In the genomic region with DNA sequence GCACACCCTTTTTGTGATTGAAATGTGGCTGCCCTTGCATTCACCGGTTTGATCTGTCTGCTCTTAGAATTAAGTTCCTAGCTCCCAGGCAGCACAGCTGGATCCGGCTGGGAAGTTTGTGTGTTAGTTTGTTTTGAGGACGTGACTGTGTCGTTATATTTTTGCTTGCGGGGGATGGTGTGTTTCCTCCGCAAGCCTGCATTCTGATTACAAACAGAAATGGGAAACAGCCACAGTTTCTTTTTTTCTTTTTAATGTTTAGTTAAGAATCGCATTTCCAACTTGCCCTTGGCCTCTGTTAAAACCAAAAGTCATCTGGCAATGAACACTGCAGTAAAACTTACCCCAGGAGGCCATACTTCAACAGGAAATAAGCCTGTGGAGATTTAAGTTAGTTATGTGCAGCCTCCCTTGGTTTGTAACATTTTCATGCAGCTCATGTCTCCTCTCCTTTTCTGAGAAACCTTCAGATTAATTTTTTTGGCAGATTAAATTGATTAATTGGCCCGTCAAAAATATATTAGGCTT, we compare ENCODE assay signal across 8 cellular contexts. TPM values are rescaled to one million over a fixed set of nuclear protein-coding genes. Genes with fewer than 3 reads are reported as not detected.
DNase-seq lines count a peak whose midpoint lies in the region; ATAC-seq and TF ChIP-seq lines count a peak whose summit lies in the region.

No MANE protein-coding gene starts in this region.

- TF ChIP-seq CTCF in PC-3 (conservative IDR thresholded peaks at IDR 0.05; ENCODE audit: low read depth, low read length): no peak

- H3K9me3 ChIP-seq in PC-3 (ENCODE audit: low read length): no peaks in the 10 kb centered on the region
- no peaks in the 10 kb centered on the region for H3K9me3 ChIP-seq in mesenchymal stem cell (ENCODE audit: control insufficient read depth, low read length)

- no peaks in the 10 kb centered on the region for H3K27me3 Mint-ChIP-seq in stimulated activated naive CD8-positive, alpha-beta T cell treated with anti-CD3 and anti-CD28 coated beads, Interleukin-15, Interleukin-2, amounts not matched to agents 100 ng/mL and 50 ng/mL, for 24 hours
- no peaks in the 10 kb centered on the region for H3K27me3 Mint-ChIP-seq in dendritic cell treated with granulocyte-macrophage colony-stimulating factor and Interleukin-4, amounts not matched to agents 40 ng/mL and 50 ng/mL, for 4 days

- peak overlapping the region; percentile 98 for H3K18ac ChIP-seq in mesenchymal stem cell (ENCODE audit: low read depth in 1 of 2, low read length in 2 of 2)

- TSS peak; percentile 51 for BruUV-seq in PC-3 (replicated peaks; lab: Mats Ljungman, UMichigan)

- WGBS in mesenchymal stem cell: 3% methylated on average over 8 of the region's 8 CpGs
- WGBS in urinary bladder: 2% methylated on average over 8 of the region's 8 CpGs

- H3K4me2 ChIP-seq in PC-3 (ENCODE audit: low read length): peak overlapping the region; percentile 91
- peak overlapping the region; percentile 59 for H3K4me2 ChIP-seq in mesenchymal stem cell (ENCODE audit: low read length, poor library complexity, severe bottlenecking)

- H4K91ac ChIP-seq in mesenchymal stem cell (ENCODE audit: low read length): no peak overlapping the region

- H2AK5ac ChIP-seq in mesenchymal stem cell (ENCODE audit: low read length, severe bottlenecking): no peak overlapping the region

- DNase-seq in stimulated activated naive CD8-positive, alpha-beta T cell treated with anti-CD3 and anti-CD28 coated beads, Interleukin-15, Interleukin-2, amounts not matched to agents 100 U/mL and 50 U/mL, for 24 hours: no peak
- DNase-seq in PC-3 (peak; percentile 36), mesenchymal stem cell (peak; percentile 82), ecto neural progenitor cell (ENCODE audit: low spot score) (no peak)

- H3K36me3 ChIP-seq in PC-3 (ENCODE audit: low read depth, low read length): no peaks in the 10 kb centered on the region
- no peaks in the 10 kb centered on the region for H3K36me3 ChIP-seq in mesenchymal stem cell (ENCODE audit: control insufficient read depth in 1 of 2, insufficient read depth in 2 of 2, low read depth in 1 of 2, low read length in 2 of 2)
- no peaks in the 10 kb centered on the region for H3K36me3 ChIP-seq in urinary bladder (ENCODE audit: insufficient read depth)

- H3K36me3 Mint-ChIP-seq in stimulated activated naive CD8-positive, alpha-beta T cell treated with anti-CD3 and anti-CD28 coated beads, Interleukin-15, Interleukin-2, amounts not matched to agents 100 ng/mL and 50 ng/mL, for 24 hours (ENCODE audit: low read depth): no peaks in the 10 kb centered on the region
- peaks cover 34% of the 10 kb centered on the region for H3K36me3 Mint-ChIP-seq in dendritic cell treated with granulocyte-macrophage colony-stimulating factor and Interleukin-4, amounts not matched to agents 40 ng/mL and 50 ng/mL, for 4 days (ENCODE audit: low read depth)

- peaks cover 10% of the 10 kb centered on the region for H3F3A ChIP-seq in PC-3 (ENCODE audit: low read length, unreplicated experiment)

- intact Hi-C loops in PC-3 (cut with micrococcal nuclease): loop anchor here (2.0 to 5.0 kb wide), 2 partner anchors 33 to 44 kb away; no protein-coding TSS in a partner anchor
- intact Hi-C loops in dendritic cell treated with granulocyte-macrophage colony-stimulating factor and Interleukin-4, amounts not matched to agents 40 ng/mL and 50 ng/mL, for 4 days (cut with micrococcal nuclease): no loop called here

- H3K27ac Mint-ChIP-seq in stimulated activated naive CD8-positive, alpha-beta T cell treated with anti-CD3 and anti-CD28 coated beads, Interleukin-15, Interleukin-2, amounts not matched to agents 100 ng/mL and 50 ng/mL, for 24 hours: peak overlapping the region; percentile 81
- peak overlapping the region; percentile 95 for H3K27ac Mint-ChIP-seq in dendritic cell treated with granulocyte-macrophage colony-stimulating factor and Interleukin-4, amounts not matched to agents 40 ng/mL and 50 ng/mL, for 4 days

- H2BK5ac ChIP-seq in mesenchymal stem cell (ENCODE audit: low read depth, low read length, poor library complexity, severe bottlenecking): peak overlapping the region; percentile 89

- peaks cover 47% of the 10 kb centered on the region for H3K4me1 Mint-ChIP-seq in stimulated activated naive CD8-positive, alpha-beta T cell treated with anti-CD3 and anti-CD28 coated beads, Interleukin-15, Interleukin-2, amounts not matched to agents 100 ng/mL and 50 ng/mL, for 24 hours (ENCODE audit: low read depth)
- peaks cover 43% of the 10 kb centered on the region for H3K4me1 Mint-ChIP-seq in dendritic cell treated with granulocyte-macrophage colony-stimulating factor and Interleukin-4, amounts not matched to agents 40 ng/mL and 50 ng/mL, for 4 days (ENCODE audit: low read depth)

- H3K9me3 Mint-ChIP-seq in stimulated activated naive CD8-positive, alpha-beta T cell treated with anti-CD3 and anti-CD28 coated beads, Interleukin-15, Interleukin-2, amounts not matched to agents 100 ng/mL and 50 ng/mL, for 24 hours: no peaks in the 10 kb centered on the region
- no peaks in the 10 kb centered on the region for H3K9me3 Mint-ChIP-seq in dendritic cell treated with granulocyte-macrophage colony-stimulating factor and Interleukin-4, amounts not matched to agents 40 ng/mL and 50 ng/mL, for 4 days

- H2BK15ac ChIP-seq in mesenchymal stem cell (ENCODE audit: low read depth, poor library complexity, severe bottlenecking): peak overlapping the region; percentile 80

- H3K79me1 ChIP-seq in mesenchymal stem cell (replicated peaks; ENCODE audit: low read length, poor library complexity, severe bottlenecking): no peaks in the 10 kb centered on the region

- peak overlapping the region; percentile 84 for H2AFZ ChIP-seq in PC-3 (ENCODE audit: low read length)
- peak overlapping the region; percentile 6 for H2AFZ ChIP-seq in mesenchymal stem cell (ENCODE audit: low read depth, low read length)

- H3K9ac ChIP-seq in PC-3 (ENCODE audit: low read length) (peak overlapping the region; percentile 93), mesenchymal stem cell (ENCODE audit: low read length) (peak overlapping the region; percentile 95)

- H3K23ac ChIP-seq in mesenchymal stem cell (ENCODE audit: low read length in 2 of 2): peak overlapping the region in 1 of 2 experiments; percentile 59

- peak overlapping the region; percentile 90 for H4K8ac ChIP-seq in mesenchymal stem cell (ENCODE audit: low read length)

- peak overlapping the region in 1 of 2 experiments; percentile 59 for H3K14ac ChIP-seq in mesenchymal stem cell (ENCODE audit: low read length in 2 of 2)

- peak overlapping the region; percentile 54 to 77 for H2BK12ac ChIP-seq in mesenchymal stem cell (ENCODE audit: low read length in 2 of 2)

- peaks cover 59% of the 10 kb centered on the region for H3K79me2 ChIP-seq in PC-3 (ENCODE audit: low read length)

- H3K4me1 ChIP-seq in PC-3 (ENCODE audit: insufficient read depth, low read length) (peaks cover 58% of the 10 kb centered on the region), mesenchymal stem cell (ENCODE audit: control insufficient read depth, insufficient read depth, low read depth, low read length) (peaks cover 5% of the 10 kb centered on the region), urinary bladder (ENCODE audit: insufficient read depth) (no peaks in the 10 kb centered on the region)

- H3K4me3 ChIP-seq in PC-3 (ENCODE audit: low read length) (peak overlapping the region; percentile 98), mesenchymal stem cell (ENCODE audit: insufficient read depth in 1 of 2, low read depth in 1 of 2, low read length in 2 of 2) (peak overlapping the region; percentile 97 to 99), urinary bladder (ENCODE audit: low read depth, low read length) (peak overlapping the region; percentile 88)

- ATAC-seq in stimulated activated naive CD8-positive, alpha-beta T cell treated with anti-CD3 and anti-CD28 coated beads, Interleukin-15, Interleukin-2, amounts not matched to agents 100 U/mL and 50 U/mL, for 24 hours: no peak
- ATAC-seq in PC-3 (peak; percentile 16), GM18519 (IDR thresholded peaks at IDR 0.05; ENCODE audit: low FRiP score, unreplicated experiment) (no peak)

- no peaks in the 10 kb centered on the region for H3K9me2 ChIP-seq in PC-3 (replicated peaks; ENCODE audit: low read length)

- H3K4ac ChIP-seq in mesenchymal stem cell (ENCODE audit: low read depth in 1 of 2, low read length in 2 of 2): peak overlapping the region; percentile 51 to 98

- CTCF ChIA-PET in PC-3 (lab: Charles Lee): interaction anchor here (0.5 kb wide), 1 partner anchor 58 kb away, joined by 3 read pairs; no protein-coding TSS in a partner anchor

- POLR2A ChIA-PET in PC-3 (lab: Charles Lee; ENCODE audit: unreplicated experiment): interaction anchor here (0.5 kb wide), 1 partner anchor 13 kb away, joined by 3 read pairs; no protein-coding TSS in a partner anchor

- peak overlapping the region; percentile 90 for H3K4me3 Mint-ChIP-seq in stimulated activated naive CD8-positive, alpha-beta T cell treated with anti-CD3 and anti-CD28 coated beads, Interleukin-15, Interleukin-2, amounts not matched to agents 100 ng/mL and 50 ng/mL, for 24 hours
- H3K4me3 Mint-ChIP-seq in dendritic cell treated with granulocyte-macrophage colony-stimulating factor and Interleukin-4, amounts not matched to agents 40 ng/mL and 50 ng/mL, for 4 days: peak overlapping the region; percentile 97

- peaks cover 42% of the 10 kb centered on the region for H4K20me1 ChIP-seq in PC-3 (ENCODE audit: low read length)

- peak overlapping the region; percentile 61 for H2BK120ac ChIP-seq in mesenchymal stem cell (ENCODE audit: low read depth, low read length)

- H3K27ac ChIP-seq in PC-3 (ENCODE audit: low read length) (peak overlapping the region; percentile 91), mesenchymal stem cell (ENCODE audit: low read length, poor library complexity, severe bottlenecking) (peak overlapping the region; percentile 67), urinary bladder (ENCODE audit: low read depth) (peak overlapping the region; percentile 93)

- H3K27me3 ChIP-seq in PC-3 (ENCODE audit: low read length): no peaks in the 10 kb centered on the region
- H3K27me3 ChIP-seq in mesenchymal stem cell (ENCODE audit: control insufficient read depth in 1 of 2, insufficient read depth in 1 of 2, low read length in 2 of 2): no peaks in the 10 kb centered on the region

RNA-seq across cellular contexts. Expression of gene TMOD3, which starts 0.9 kb away (rescaled TPM):
- total RNA-seq in PC-3 (2014; rRNA removed) (35.5 and 43.9 TPM in 2 replicates), urinary bladder (53.8 TPM)
- 23.3 TPM for polyA plus RNA-seq in mesenchymal stem cell (2013, experiment 1 of 2)
- 24.1 TPM for polyA plus RNA-seq in mesenchymal stem cell (2013, experiment 2 of 2)
- 11.6 TPM for polyA plus RNA-seq in urinary bladder

Comparison
In these comparisons a context has a peak if more than half of its experiments do, and no peak if none do; other contexts are left out.
1. DNase-seq: peak in PC-3 (single experiment) and mesenchymal stem cell (single experiment); none in stimulated activated naive CD8-positive, alpha-beta T cell treated with anti-CD3 and anti-CD28 coated beads, Interleukin-15, Interleukin-2, amounts not matched to agents 100 U/mL and 50 U/mL, for 24 hours (single experiment) and ecto neural progenitor cell (single experiment).
2. Peak in every context shown above with its lines, with median percentiles within 50 percentile points of each other: H3K27ac ChIP-seq and H3K4me3 ChIP-seq.